In the genomic region with DNA sequence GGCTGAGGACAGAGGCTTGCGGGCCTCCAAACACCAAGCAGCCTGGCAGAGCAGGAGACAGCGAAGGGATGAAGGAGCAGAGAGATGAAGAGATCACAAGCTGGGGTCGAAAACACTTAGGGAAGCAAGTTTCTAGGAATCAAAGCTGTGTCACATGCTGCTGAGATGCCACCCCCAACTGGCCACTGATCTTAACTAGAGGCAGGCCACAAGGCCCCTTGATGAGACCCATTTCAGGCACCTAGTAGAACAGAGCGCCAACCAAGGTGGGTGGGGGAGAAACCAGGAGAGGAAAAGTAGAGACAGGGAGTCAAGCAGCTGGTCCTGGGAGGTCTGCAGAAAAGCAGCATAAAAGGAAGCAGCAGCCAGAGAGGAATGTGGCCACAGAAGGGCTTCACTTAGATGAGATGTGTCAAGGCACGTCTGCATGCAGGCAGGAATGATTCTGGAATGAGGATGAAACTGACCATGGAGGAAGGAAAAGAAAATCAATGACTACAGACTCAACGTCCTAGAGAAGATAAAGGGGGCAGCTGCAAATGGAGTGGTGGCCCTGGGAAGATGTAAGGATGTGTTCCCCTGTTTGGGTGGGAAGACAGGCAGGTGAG, we compare ENCODE assay signal across 25 cellular contexts.
"Had no signal": no experiment of that assay in that cellular context is flagged by ENCODE, and none has a peak within 500 bp of the region (broad histone marks: within the 10 kb centered on the region; RNA-seq: fewer than 3 reads in every experiment).

No MANE protein-coding gene starts in this region.

- H3K4me3 ChIP-seq: esophagus muscularis mucosa, gastrocnemius medialis, lower lobe of right lung, ovary, prostate gland, upper lobe of left lung had no signal

- H3K36me3 ChIP-seq: gastrocnemius medialis, lower lobe of right lung, ovary, prostate gland, WERI-Rb-1 had no signal

- DNase-seq: activated CD4-positive, alpha-beta T cell treated with anti-CD3 and anti-CD28 coated beads, Interleukin-2, amount 10 ng/mL, durations not matched to agents 7 days and 5 days; activated CD4-positive, CD25-positive, alpha-beta regulatory T cell treated with anti-CD3 and anti-CD28 coated beads, Interleukin-2, amount 50 U/mL, for 72 hours; activated CD8-positive, alpha-beta T cell treated with anti-CD3 and anti-CD28 coated beads for 36 hours; activated naive CD4-positive, alpha-beta T cell treated with anti-CD3 and anti-CD28 coated beads for 36 hours; activated naive CD8-positive, alpha-beta T cell treated with anti-CD3 and anti-CD28 coated beads, Interleukin-2, amount 10 ng/mL, durations not matched to agents 7 days and 5 days; activated T-cell treated with anti-CD3 and anti-CD28 coated beads, Interleukin-2, amount 50 U/mL, for 4 hours; amniotic stem cell; effector CD8-positive, alpha-beta T cell; gastrocnemius medialis; hypothalamus; left colon; lower lobe of right lung; naive thymus-derived CD8-positive, alpha-beta T cell; stimulated activated CD4-positive, alpha-beta T cell treated with anti-CD3 and anti-CD28 coated beads, Interleukin-4, amount 100 ng/mL, for 1 hour; stimulated activated naive CD8-positive, alpha-beta T cell treated with anti-CD3 and anti-CD28 coated beads, Interleukin-15, Interleukin-2, amounts not matched to agents 100 U/mL and 50 U/mL, for 24 hours; upper lobe of left lung; WERI-Rb-1 had no signal

- H3K36me3 Mint-ChIP-seq: activated naive CD8-positive, alpha-beta T cell treated with anti-CD3 and anti-CD28 coated beads, Interleukin-2, amount 10 ng/mL, durations not matched to agents 7 days and 5 days; naive thymus-derived CD8-positive, alpha-beta T cell had no signal

- H3K27me3 ChIP-seq: esophagus muscularis mucosa, gastrocnemius medialis, ovary, upper lobe of left lung had no signal

- H3K9me3 Mint-ChIP-seq: activated CD4-positive, alpha-beta T cell treated with anti-CD3 and anti-CD28 coated beads, Interleukin-2, amount 10 ng/mL, durations not matched to agents 7 days and 5 days; activated CD8-positive, alpha-beta T cell treated with anti-CD3 and anti-CD28 coated beads for 36 hours; activated naive CD4-positive, alpha-beta T cell treated with anti-CD3 and anti-CD28 coated beads for 36 hours; activated naive CD8-positive, alpha-beta T cell treated with anti-CD3 and anti-CD28 coated beads, Interleukin-2, amount 10 ng/mL, durations not matched to agents 7 days and 5 days; activated T-cell treated with anti-CD3 and anti-CD28 coated beads, Interleukin-2, amount 50 U/mL, for 4 hours; activated T-helper 2 cell treated with anti-CD3 and anti-CD28 coated beads, Interferon-gamma antibody, Interleukin-2, Interleukin-4, amounts not matched to agents 10 μg/mL and 5 μg/mL and 100 μg/mL, durations not matched to agents 14 hours and 24 hours and 36 hours; dendritic cell treated with granulocyte-macrophage colony-stimulating factor and Interleukin-4, amounts not matched to agents 40 ng/mL and 50 ng/mL, for 4 days; mesothelial cell of epicardium; naive thymus-derived CD8-positive, alpha-beta T cell; T-helper 2 cell treated with Interferon-gamma antibody and Interleukin-4, amounts not matched to agents 5 μg/mL and 100 μg/mL, for 36 hours had no signal

- H3K9me3 ChIP-seq: esophagus muscularis mucosa, gastrocnemius medialis, lower lobe of right lung, ovary, prostate gland, upper lobe of left lung had no signal

- H3K27me3 Mint-ChIP-seq: activated CD4-positive, alpha-beta T cell treated with anti-CD3 and anti-CD28 coated beads, Interleukin-2, amount 10 ng/mL, durations not matched to agents 7 days and 5 days; activated CD8-positive, alpha-beta T cell treated with anti-CD3 and anti-CD28 coated beads for 36 hours; dendritic cell treated with granulocyte-macrophage colony-stimulating factor and Interleukin-4, amounts not matched to agents 40 ng/mL and 50 ng/mL, for 4 days had no signal

- H3K4me3 Mint-ChIP-seq: activated CD4-positive, alpha-beta T cell treated with anti-CD3 and anti-CD28 coated beads, Interleukin-2, amount 10 ng/mL, durations not matched to agents 7 days and 5 days; activated CD8-positive, alpha-beta T cell treated with anti-CD3 and anti-CD28 coated beads for 36 hours; activated naive CD4-positive, alpha-beta T cell treated with anti-CD3 and anti-CD28 coated beads for 36 hours; activated naive CD8-positive, alpha-beta T cell treated with anti-CD3 and anti-CD28 coated beads, Interleukin-2, amount 10 ng/mL, durations not matched to agents 7 days and 5 days; activated T-cell treated with anti-CD3 and anti-CD28 coated beads, Interleukin-2, amount 50 U/mL, for 4 hours; dendritic cell treated with granulocyte-macrophage colony-stimulating factor and Interleukin-4, amounts not matched to agents 40 ng/mL and 50 ng/mL, for 4 days; mesothelial cell of epicardium; naive thymus-derived CD8-positive, alpha-beta T cell; T-helper 2 cell treated with Interferon-gamma antibody and Interleukin-4, amounts not matched to agents 5 μg/mL and 100 μg/mL, for 36 hours had no signal

- ATAC-seq: activated CD8-positive, alpha-beta T cell treated with anti-CD3 and anti-CD28 coated beads for 36 hours; activated T-cell treated with anti-CD3 and anti-CD28 coated beads, Interleukin-2, amount 50 U/mL, for 4 hours; gastrocnemius medialis; left colon; lower lobe of right lung; naive thymus-derived CD8-positive, alpha-beta T cell; SK-N-SH treated with all-trans-retinoic acid at 6 μM for 48 hours; stimulated activated naive CD8-positive, alpha-beta T cell treated with anti-CD3 and anti-CD28 coated beads, Interleukin-15, Interleukin-2, amounts not matched to agents 100 U/mL and 50 U/mL, for 24 hours had no signal

- H3K27ac ChIP-seq: esophagus muscularis mucosa, lower lobe of right lung, ovary, prostate gland, upper lobe of left lung, WERI-Rb-1 had no signal

- H3K27ac Mint-ChIP-seq: activated CD4-positive, alpha-beta T cell treated with anti-CD3 and anti-CD28 coated beads, Interleukin-2, amount 10 ng/mL, durations not matched to agents 7 days and 5 days; activated CD8-positive, alpha-beta T cell treated with anti-CD3 and anti-CD28 coated beads for 36 hours; activated naive CD4-positive, alpha-beta T cell treated with anti-CD3 and anti-CD28 coated beads for 36 hours; activated T-helper 2 cell treated with anti-CD3 and anti-CD28 coated beads, Interferon-gamma antibody, Interleukin-2, Interleukin-4, amounts not matched to agents 10 μg/mL and 5 μg/mL and 100 μg/mL, durations not matched to agents 14 hours and 24 hours and 36 hours; dendritic cell treated with granulocyte-macrophage colony-stimulating factor and Interleukin-4, amounts not matched to agents 40 ng/mL and 50 ng/mL, for 4 days; mesothelial cell of epicardium; T-helper 2 cell treated with Interferon-gamma antibody and Interleukin-4, amounts not matched to agents 5 μg/mL and 100 μg/mL, for 36 hours had no signal
